In genomic region chr13:97076898-97077297, GRCh38 we compare ENCODE assay signal across 13 cellular contexts.
DNase-seq lines count a peak whose midpoint lies in the region; ATAC-seq, FAIRE-seq and TF ChIP-seq lines count a peak whose summit lies in the region.
"Had no signal": no experiment of that assay in that cellular context is flagged by ENCODE, and none has a peak within 500 bp of the region (broad histone marks: within the 10 kb centered on the region; RNA-seq: fewer than 3 reads in every experiment).

No MANE protein-coding gene starts in this region.

- DNase-seq in Daoy (ENCODE audit: low read depth) (peak; percentile 10), RPMI7951 (ENCODE audit: low read depth) (peak; percentile 37), esophagus muscularis mucosa (ENCODE audit: extremely low spot score) (no peak), G401 (ENCODE audit: low spot score) (no peak), GM19239 (ENCODE audit: insufficient read length, low spot score) (no peak), NCI-H1105 treated with DMSO at 0.1 percent for 48 hours (lab: John Stamatoyannopoulos, UW) (no peak)
- DNase-seq: activated gamma-delta T cell treated with Interleukin-2 at 50 U/mL for 16 hours, DMS79, islet precursor cell, NCI-H187, NCI-H526 treated with DMSO at 0.1 percent for 48 hours had no signal

- no peak overlapping the region for H3K27ac ChIP-seq in esophagus muscularis mucosa (replicated peaks in 1 of 4)

- in situ Hi-C loops in G401 (cut with HindIII; ENCODE audit: low sequenced_read_pairs), result no loop called here

- no peak overlapping the region for H2AFZ ChIP-seq in neuron (ENCODE audit: low read depth, low read length)

- H3K27me3 ChIP-seq in esophagus muscularis mucosa, result no peaks in the 10 kb centered on the region
- H3K27me3 ChIP-seq in neuron (ENCODE audit: insufficient read depth, low read length), result no peaks in the 10 kb centered on the region

- H3K9me3 ChIP-seq in esophagus muscularis mucosa (peaks cover 0 to 16% (median 7%) of the 10 kb centered on the region in 4 donors), neuron (ENCODE audit: low read length) (no peaks in the 10 kb centered on the region)

- no peak for ATAC-seq in GM18861 (IDR thresholded peaks at IDR 0.05; ENCODE audit: unreplicated experiment)

- no peaks in the 10 kb centered on the region for H3K36me3 ChIP-seq in esophagus muscularis mucosa
- H3K36me3 ChIP-seq in neuron (ENCODE audit: insufficient read depth, low read length), result no peaks in the 10 kb centered on the region

- FAIRE-seq in GM19239 (lab: Jason Lieb, UNC), result no peak

- no peaks in the 10 kb centered on the region for H3K4me1 ChIP-seq in esophagus muscularis mucosa
- no peaks in the 10 kb centered on the region for H3K4me1 ChIP-seq in neuron (ENCODE audit: insufficient read depth, low read length)

- peak; percentile 31 for TF ChIP-seq EP300 in esophagus muscularis mucosa (IDR thresholded peaks at IDR 0.05)

- WGBS in esophagus muscularis mucosa, result 73% methylated on average over 9 of the region's 9 CpGs

- intact Hi-C loops in esophagus muscularis mucosa (cut with DNase I), result no loop called here

- H3K4me3 ChIP-seq in esophagus muscularis mucosa (peak overlapping the region in 1 of 4 donors; percentile 2), neuron (ENCODE audit: low read length) (peak overlapping the region; percentile 36)

- no peak for TF ChIP-seq POLR2A in esophagus muscularis mucosa (IDR thresholded peaks at IDR 0.05; ENCODE audit: low read depth)

- no peak for TF ChIP-seq CTCF in esophagus muscularis mucosa (IDR thresholded peaks at IDR 0.05)

Comparison
In these comparisons a context has a peak if more than half of its experiments do, and no peak if none do; other contexts are left out.
1. DNase-seq: peak in Daoy (single experiment) and RPMI7951 (single experiment); none in esophagus muscularis mucosa (single experiment), G401 (single experiment), GM19239 (single experiment) and NCI-H1105 treated with DMSO at 0.1 percent for 48 hours (single experiment).